ENCODE assay signal across 1 cellular context in the genomic region with DNA sequence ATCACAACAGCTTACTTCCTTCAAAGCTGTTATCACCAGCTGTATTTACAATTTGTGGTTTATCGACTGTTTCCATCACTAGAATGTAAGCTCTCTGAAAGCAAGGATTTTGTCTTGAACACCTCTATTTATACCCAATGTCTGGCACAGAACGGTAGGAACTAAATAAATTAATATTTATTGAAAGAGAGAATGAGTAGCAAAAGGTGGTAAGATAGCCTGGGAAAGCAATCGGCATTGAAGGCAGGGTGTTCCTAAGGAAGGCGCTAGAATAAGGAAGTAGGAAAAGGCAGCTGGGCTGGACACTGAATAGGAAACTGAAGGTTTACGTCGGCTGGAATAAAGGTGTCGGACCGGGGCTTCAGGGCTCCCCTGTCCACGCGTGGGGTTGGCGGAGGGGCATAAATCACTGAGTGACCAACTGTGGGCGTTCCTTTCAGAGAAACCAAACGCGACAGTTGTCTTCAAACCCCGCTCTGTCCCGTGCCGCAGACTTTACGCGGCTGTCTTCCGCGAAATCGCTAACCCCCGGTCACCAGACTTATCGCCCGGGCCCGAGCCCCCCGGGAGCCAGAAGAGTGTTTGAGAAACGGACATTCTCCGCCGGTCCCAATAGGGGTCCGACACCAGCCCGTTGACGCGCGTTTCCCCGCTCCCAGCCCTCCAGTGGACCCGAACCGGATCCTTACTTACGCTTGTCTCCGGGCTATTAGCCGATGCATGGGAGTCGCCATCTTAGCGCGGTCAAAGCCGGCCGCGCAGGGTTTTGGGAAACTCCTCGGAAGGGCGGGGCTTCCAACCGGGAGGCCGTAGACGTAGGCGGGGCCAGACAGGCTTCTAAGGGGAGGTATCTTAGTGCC.
TF ChIP-seq lines count a peak whose summit lies in the region.

A gene (minus strand): TSS at position 746 of the 860 bp plus-strand sequence. CDS start 12 bp downstream, at position 734.

TF ChIP-seq in HEK293, 187 proteins besides CTCF, POLR2A, EP300 and RAD21 (continued from another document and continues in another):
- TF ChIP-seq, protein P1, sequence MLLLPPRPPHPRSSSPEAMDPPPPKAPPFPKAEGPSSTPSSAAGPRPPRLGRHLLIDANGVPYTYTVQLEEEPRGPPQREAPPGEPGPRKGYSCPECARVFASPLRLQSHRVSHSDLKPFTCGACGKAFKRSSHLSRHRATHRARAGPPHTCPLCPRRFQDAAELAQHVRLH (tag by site-specific recombination; IDR thresholded peaks at IDR 0.05), result no peak
- no peak for TF ChIP-seq ZNF624 (tag by site-specific recombination; IDR thresholded peaks at IDR 0.05)
- TF ChIP-seq, protein P2, sequence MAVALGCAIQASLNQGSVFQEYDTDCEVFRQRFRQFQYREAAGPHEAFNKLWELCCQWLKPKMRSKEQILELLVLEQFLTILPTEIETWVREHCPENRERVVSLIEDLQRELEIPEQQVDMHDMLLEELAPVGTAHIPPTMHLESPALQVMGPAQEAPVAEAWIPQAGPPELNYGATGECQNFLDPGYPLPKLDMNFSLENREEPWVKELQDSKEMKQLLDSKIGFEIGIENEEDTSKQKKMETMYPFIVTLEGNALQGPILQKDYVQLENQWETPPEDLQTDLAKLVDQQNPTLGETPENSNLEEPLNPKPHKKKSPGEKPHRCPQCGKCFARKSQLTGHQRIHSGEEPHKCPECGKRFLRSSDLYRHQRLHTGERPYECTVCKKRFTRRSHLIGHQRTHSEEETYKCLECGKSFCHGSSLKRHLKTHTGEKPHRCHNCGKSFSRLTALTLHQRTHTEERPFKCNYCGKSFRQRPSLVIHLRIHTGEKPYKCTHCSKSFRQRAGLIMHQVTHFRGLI (tag by site-specific recombination; IDR thresholded peaks at IDR 0.05), result no peak
- no peak for TF ChIP-seq ZNF548 (tag by site-specific recombination; IDR thresholded peaks at IDR 0.05)
- no peak for TF ChIP-seq FEZF1 (tag by site-specific recombination; IDR thresholded peaks at IDR 0.05)
- no peak for TF ChIP-seq HOXA7 (CRISPR knock-in tag; IDR thresholded peaks at IDR 0.05; ENCODE audit: borderline replicate concordance)
- no peak for TF ChIP-seq ZNF266 (tag by site-specific recombination; IDR thresholded peaks at IDR 0.05; ENCODE audit: low read depth)
- peak; percentile 78 for TF ChIP-seq SP2 (tag by site-specific recombination; IDR thresholded peaks at IDR 0.05)
- TF ChIP-seq, protein P3, sequence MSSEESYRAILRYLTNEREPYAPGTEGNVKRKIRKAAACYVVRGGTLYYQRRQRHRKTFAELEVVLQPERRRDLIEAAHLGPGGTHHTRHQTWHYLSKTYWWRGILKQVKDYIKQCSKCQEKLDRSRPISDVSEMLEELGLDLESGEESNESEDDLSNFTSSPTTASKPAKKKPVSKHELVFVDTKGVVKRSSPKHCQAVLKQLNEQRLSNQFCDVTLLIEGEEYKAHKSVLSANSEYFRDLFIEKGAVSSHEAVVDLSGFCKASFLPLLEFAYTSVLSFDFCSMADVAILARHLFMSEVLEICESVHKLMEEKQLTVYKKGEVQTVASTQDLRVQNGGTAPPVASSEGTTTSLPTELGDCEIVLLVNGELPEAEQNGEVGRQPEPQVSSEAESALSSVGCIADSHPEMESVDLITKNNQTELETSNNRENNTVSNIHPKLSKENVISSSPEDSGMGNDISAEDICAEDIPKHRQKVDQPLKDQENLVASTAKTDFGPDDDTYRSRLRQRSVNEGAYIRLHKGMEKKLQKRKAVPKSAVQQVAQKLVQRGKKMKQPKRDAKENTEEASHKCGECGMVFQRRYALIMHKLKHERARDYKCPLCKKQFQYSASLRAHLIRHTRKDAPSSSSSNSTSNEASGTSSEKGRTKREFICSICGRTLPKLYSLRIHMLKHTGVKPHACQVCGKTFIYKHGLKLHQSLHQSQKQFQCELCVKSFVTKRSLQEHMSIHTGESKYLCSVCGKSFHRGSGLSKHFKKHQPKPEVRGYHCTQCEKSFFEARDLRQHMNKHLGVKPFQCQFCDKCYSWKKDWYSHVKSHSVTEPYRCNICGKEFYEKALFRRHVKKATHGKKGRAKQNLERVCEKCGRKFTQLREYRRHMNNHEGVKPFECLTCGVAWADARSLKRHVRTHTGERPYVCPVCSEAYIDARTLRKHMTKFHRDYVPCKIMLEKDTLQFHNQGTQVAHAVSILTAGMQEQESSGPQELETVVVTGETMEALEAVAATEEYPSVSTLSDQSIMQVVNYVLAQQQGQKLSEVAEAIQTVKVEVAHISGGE (tag by site-specific recombination; conservative IDR thresholded peaks at IDR 0.05; ENCODE audit: low read depth), result peak; percentile 88
- no peak for TF ChIP-seq ZNF626 (tag by site-specific recombination; IDR thresholded peaks at IDR 0.05)
- TF ChIP-seq SALL2 (tag by site-specific recombination; IDR thresholded peaks at IDR 0.05; ENCODE audit: borderline replicate concordance), result no peak
- TF ChIP-seq ZNF501 (tag by site-specific recombination; IDR thresholded peaks at IDR 0.05), result peak; percentile 83; the same call in 1 of the 2 replicates
- no peak for TF ChIP-seq ZNF792 (tag by site-specific recombination; IDR thresholded peaks at IDR 0.05)
- peak; percentile 16; the same call in 1 of the 2 replicates for TF ChIP-seq KLF1 (tag by site-specific recombination; IDR thresholded peaks at IDR 0.05)
- no peak for TF ChIP-seq GLI2 (tag by site-specific recombination; IDR thresholded peaks at IDR 0.05; ENCODE audit: borderline replicate concordance, low read depth)
- peak; percentile 60; the same call in 1 of the 2 replicates for TF ChIP-seq ZNF2 (tag by site-specific recombination; IDR thresholded peaks at IDR 0.05)
- TF ChIP-seq ZNF768 (tag by site-specific recombination; IDR thresholded peaks at IDR 0.05), result no peak
- no peak for TF ChIP-seq ZIC2 (tag by site-specific recombination; IDR thresholded peaks at IDR 0.05)
- TF ChIP-seq ZNF514 (tag by site-specific recombination; IDR thresholded peaks at IDR 0.05), result no peak
- TF ChIP-seq, protein P4, sequence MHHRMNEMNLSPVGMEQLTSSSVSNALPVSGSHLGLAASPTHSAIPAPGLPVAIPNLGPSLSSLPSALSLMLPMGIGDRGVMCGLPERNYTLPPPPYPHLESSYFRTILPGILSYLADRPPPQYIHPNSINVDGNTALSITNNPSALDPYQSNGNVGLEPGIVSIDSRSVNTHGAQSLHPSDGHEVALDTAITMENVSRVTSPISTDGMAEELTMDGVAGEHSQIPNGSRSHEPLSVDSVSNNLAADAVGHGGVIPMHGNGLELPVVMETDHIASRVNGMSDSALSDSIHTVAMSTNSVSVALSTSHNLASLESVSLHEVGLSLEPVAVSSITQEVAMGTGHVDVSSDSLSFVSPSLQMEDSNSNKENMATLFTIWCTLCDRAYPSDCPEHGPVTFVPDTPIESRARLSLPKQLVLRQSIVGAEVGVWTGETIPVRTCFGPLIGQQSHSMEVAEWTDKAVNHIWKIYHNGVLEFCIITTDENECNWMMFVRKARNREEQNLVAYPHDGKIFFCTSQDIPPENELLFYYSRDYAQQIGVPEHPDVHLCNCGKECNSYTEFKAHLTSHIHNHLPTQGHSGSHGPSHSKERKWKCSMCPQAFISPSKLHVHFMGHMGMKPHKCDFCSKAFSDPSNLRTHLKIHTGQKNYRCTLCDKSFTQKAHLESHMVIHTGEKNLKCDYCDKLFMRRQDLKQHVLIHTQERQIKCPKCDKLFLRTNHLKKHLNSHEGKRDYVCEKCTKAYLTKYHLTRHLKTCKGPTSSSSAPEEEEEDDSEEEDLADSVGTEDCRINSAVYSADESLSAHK (tag by site-specific recombination; IDR thresholded peaks at IDR 0.05), result no peak
- peak; percentile 91 for TF ChIP-seq YY1 (tag by site-specific recombination; IDR thresholded peaks at IDR 0.05)
- no peak for TF ChIP-seq REPIN1 (tag by site-specific recombination; IDR thresholded peaks at IDR 0.05; ENCODE audit: low read depth)
- TF ChIP-seq MEIS1 (CRISPR knock-in tag; IDR thresholded peaks at IDR 0.05; ENCODE audit: borderline replicate concordance), result no peak
- TF ChIP-seq ZNF426 (tag by site-specific recombination; IDR thresholded peaks at IDR 0.05), result no peak
- TF ChIP-seq, protein P5, sequence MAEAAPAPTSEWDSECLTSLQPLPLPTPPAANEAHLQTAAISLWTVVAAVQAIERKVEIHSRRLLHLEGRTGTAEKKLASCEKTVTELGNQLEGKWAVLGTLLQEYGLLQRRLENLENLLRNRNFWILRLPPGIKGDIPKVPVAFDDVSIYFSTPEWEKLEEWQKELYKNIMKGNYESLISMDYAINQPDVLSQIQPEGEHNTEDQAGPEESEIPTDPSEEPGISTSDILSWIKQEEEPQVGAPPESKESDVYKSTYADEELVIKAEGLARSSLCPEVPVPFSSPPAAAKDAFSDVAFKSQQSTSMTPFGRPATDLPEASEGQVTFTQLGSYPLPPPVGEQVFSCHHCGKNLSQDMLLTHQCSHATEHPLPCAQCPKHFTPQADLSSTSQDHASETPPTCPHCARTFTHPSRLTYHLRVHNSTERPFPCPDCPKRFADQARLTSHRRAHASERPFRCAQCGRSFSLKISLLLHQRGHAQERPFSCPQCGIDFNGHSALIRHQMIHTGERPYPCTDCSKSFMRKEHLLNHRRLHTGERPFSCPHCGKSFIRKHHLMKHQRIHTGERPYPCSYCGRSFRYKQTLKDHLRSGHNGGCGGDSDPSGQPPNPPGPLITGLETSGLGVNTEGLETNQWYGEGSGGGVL (tag by site-specific recombination; IDR thresholded peaks at IDR 0.05), result no peak
- no peak for TF ChIP-seq SETDB1 (IDR thresholded peaks at IDR 0.05; ENCODE audit: insufficient read length, low read length)
- TF ChIP-seq ZNF571 (tag by site-specific recombination; IDR thresholded peaks at IDR 0.05), result no peak
- TF ChIP-seq, protein P6, sequence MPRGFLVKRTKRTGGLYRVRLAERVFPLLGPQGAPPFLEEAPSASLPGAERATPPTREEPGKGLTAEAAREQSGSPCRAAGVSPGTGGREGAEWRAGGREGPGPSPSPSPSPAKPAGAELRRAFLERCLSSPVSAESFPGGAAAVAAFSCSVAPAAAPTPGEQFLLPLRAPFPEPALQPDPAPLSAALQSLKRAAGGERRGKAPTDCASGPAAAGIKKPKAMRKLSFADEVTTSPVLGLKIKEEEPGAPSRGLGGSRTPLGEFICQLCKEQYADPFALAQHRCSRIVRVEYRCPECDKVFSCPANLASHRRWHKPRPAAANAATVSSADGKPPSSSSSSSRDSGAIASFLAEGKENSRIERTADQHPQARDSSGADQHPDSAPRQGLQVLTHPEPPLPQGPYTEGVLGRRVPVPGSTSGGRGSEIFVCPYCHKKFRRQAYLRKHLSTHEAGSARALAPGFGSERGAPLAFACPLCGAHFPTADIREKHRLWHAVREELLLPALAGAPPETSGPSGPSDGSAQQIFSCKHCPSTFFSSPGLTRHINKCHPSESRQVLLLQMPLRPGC (tag by site-specific recombination; IDR thresholded peaks at IDR 0.05), result 0 out of 2 replicates have a peak, but pooled peaks have one; percentile 9
- TF ChIP-seq, protein P7, sequence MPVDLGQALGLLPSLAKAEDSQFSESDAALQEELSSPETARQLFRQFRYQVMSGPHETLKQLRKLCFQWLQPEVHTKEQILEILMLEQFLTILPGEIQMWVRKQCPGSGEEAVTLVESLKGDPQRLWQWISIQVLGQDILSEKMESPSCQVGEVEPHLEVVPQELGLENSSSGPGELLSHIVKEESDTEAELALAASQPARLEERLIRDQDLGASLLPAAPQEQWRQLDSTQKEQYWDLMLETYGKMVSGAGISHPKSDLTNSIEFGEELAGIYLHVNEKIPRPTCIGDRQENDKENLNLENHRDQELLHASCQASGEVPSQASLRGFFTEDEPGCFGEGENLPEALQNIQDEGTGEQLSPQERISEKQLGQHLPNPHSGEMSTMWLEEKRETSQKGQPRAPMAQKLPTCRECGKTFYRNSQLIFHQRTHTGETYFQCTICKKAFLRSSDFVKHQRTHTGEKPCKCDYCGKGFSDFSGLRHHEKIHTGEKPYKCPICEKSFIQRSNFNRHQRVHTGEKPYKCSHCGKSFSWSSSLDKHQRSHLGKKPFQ (tag by site-specific recombination; IDR thresholded peaks at IDR 0.05), result no peak
- TF ChIP-seq BCL11A (tag by site-specific recombination; IDR thresholded peaks at IDR 0.05; ENCODE audit: low read depth), result no peak
- TF ChIP-seq ZSCAN16 (tag by site-specific recombination; IDR thresholded peaks at IDR 0.05), result no peak
- TF ChIP-seq ZNF184 (tag by site-specific recombination; IDR thresholded peaks at IDR 0.05), result peak; percentile 32; the same call in 1 of the 2 replicates
- TF ChIP-seq ZNF169 (tag by site-specific recombination; IDR thresholded peaks at IDR 0.05), result no peak
- no peak for TF ChIP-seq ZNF530 (tag by site-specific recombination; IDR thresholded peaks at IDR 0.05; ENCODE audit: low read depth)
- TF ChIP-seq TCF7L2 (IDR thresholded peaks at IDR 0.05; ENCODE audit: borderline replicate concordance, low read depth, low read length), result no peak
- TF ChIP-seq ZNF211 (tag by site-specific recombination; IDR thresholded peaks at IDR 0.05; ENCODE audit: low read depth), result no peak
- TF ChIP-seq, protein P8, sequence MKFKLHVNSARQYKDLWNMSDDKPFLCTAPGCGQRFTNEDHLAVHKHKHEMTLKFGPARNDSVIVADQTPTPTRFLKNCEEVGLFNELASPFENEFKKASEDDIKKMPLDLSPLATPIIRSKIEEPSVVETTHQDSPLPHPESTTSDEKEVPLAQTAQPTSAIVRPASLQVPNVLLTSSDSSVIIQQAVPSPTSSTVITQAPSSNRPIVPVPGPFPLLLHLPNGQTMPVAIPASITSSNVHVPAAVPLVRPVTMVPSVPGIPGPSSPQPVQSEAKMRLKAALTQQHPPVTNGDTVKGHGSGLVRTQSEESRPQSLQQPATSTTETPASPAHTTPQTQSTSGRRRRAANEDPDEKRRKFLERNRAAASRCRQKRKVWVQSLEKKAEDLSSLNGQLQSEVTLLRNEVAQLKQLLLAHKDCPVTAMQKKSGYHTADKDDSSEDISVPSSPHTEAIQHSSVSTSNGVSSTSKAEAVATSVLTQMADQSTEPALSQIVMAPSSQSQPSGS (tag by site-specific recombination; IDR thresholded peaks at IDR 0.05; ENCODE audit: low read depth), result no peak
- no peak for TF ChIP-seq ZNF114 (tag by site-specific recombination; IDR thresholded peaks at IDR 0.05)
- TF ChIP-seq ZNF324 (tag by site-specific recombination; IDR thresholded peaks at IDR 0.05), result 0 out of 2 replicates have a peak, but pooled peaks have one; percentile 20
- TF ChIP-seq, protein P9, sequence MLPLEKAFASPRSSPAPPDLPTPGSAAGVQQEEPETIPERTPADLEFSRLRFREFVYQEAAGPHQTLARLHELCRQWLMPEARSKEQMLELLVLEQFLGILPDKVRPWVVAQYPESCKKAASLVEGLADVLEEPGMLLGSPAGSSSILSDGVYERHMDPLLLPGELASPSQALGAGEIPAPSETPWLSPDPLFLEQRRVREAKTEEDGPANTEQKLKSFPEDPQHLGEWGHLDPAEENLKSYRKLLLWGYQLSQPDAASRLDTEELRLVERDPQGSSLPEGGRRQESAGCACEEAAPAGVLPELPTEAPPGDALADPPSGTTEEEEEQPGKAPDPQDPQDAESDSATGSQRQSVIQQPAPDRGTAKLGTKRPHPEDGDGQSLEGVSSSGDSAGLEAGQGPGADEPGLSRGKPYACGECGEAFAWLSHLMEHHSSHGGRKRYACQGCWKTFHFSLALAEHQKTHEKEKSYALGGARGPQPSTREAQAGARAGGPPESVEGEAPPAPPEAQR (tag by site-specific recombination; IDR thresholded peaks at IDR 0.05), result no peak
